Comparison of ENCODE assay signal across 8 cellular contexts in the genomic region with DNA sequence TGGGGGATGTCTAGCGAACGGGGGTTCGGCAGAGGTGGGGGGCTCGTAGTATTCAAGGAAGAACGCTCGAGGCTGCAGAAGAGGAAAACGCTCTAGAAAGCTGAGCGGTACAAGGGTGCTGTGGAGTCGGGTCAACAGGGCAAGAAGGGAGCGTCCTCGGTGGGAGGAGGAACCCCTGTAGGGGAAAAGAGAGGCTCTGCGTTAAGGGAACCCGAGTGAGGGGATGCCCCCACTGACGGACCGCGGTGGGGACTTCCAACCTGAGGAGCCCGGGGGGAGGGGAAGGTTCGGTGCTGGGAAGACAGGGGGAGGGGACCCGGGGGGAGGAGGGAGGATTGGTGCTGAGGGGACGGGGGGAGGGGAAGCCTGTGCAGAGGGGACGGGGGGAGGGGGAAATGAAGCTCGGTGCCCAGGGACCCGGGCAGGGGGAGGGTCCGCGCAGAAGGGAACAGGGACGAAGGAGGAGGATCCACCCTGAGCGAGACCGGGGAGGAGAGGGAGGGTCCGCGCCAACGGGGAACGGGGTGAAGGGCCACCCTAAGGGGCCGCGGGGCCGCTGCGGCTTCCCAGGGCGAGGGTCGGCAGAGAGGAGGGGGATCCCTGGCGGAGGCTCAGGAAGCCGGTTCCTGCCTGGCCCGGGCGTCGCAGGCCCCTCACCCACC. TPM values are rescaled to one million over a fixed set of nuclear protein-coding genes. Genes with fewer than 3 reads are reported as not detected.
A peak's percentile ranks its signal among the peaks of the same experiment; 100 is the strongest.
DNase-seq lines count a peak whose midpoint lies in the region; ATAC-seq and TF ChIP-seq lines count a peak whose summit lies in the region.

No MANE protein-coding gene starts in this region.

- H3K27me3 Mint-ChIP-seq in activated CD4-positive, alpha-beta T cell treated with anti-CD3 and anti-CD28 coated beads, Interleukin-2, amount 10 ng/mL, durations not matched to agents 7 days and 5 days: peaks cover 66% of the 10 kb centered on the region

- TF ChIP-seq CTCF in prostate gland (IDR thresholded peaks at IDR 0.05): no peak

- WGBS in prostate gland: 3% methylated on average over 41 of the region's 43 CpGs

- POLR2A ChIA-PET in activated CD4-positive, alpha-beta T cell treated with anti-CD3 and anti-CD28 coated beads, Interleukin-2, amount 10 ng/mL, durations not matched to agents 7 days and 5 days (lab: Charles Lee): no interaction called here

- H3K9me3 ChIP-seq in prostate gland: no peaks in the 10 kb centered on the region

- intact Hi-C loops in prostate gland (cut with DNase I): loop anchor here (10.0 kb wide), 1 partner anchor 374 kb away; the partner anchor contains the start of gene SCAI

- DNase-seq in DMS53 (lab: John Stamatoyannopoulos, UW) (peak; percentile 62), germinal center (ENCODE audit: low spot score) (peak; percentile 36), prostate gland (ENCODE audit: low spot score) (peak; percentile 35), OCI-M2 (lab: John Stamatoyannopoulos, UW; ENCODE audit: unreplicated experiment) (no peak)
- DNase-seq in activated CD4-positive, alpha-beta T cell treated with anti-CD3 and anti-CD28 coated beads, Interleukin-2, amount 10 ng/mL, durations not matched to agents 7 days and 5 days: peak; percentile 22

- no peaks in the 10 kb centered on the region for H3K27me3 ChIP-seq in prostate gland (replicated peaks; ENCODE audit: insufficient read depth)

- H3K4me1 Mint-ChIP-seq in activated CD4-positive, alpha-beta T cell treated with anti-CD3 and anti-CD28 coated beads, Interleukin-2, amount 10 ng/mL, durations not matched to agents 7 days and 5 days: peaks cover 42% of the 10 kb centered on the region

- CTCF ChIA-PET in activated CD4-positive, alpha-beta T cell treated with anti-CD3 and anti-CD28 coated beads, Interleukin-2, amount 10 ng/mL, durations not matched to agents 7 days and 5 days (lab: Charles Lee): interaction anchor here (0.6 to 10.2 kb wide), 13 partner anchors 9 to 1999 kb away, joined by 3 to 173 read pairs (median 3); partner anchors contain the start of genes ARPC5L and WDR38

- H3K36me3 ChIP-seq in prostate gland: no peaks in the 10 kb centered on the region

- peak overlapping the region; percentile 60 to 74 for H3K27ac ChIP-seq in prostate gland

- H3K27ac Mint-ChIP-seq in activated CD4-positive, alpha-beta T cell treated with anti-CD3 and anti-CD28 coated beads, Interleukin-2, amount 10 ng/mL, durations not matched to agents 7 days and 5 days: no peak overlapping the region

- H3K4me1 ChIP-seq in prostate gland (replicated peaks): no peaks in the 10 kb centered on the region

- H3K4me3 Mint-ChIP-seq in activated CD4-positive, alpha-beta T cell treated with anti-CD3 and anti-CD28 coated beads, Interleukin-2, amount 10 ng/mL, durations not matched to agents 7 days and 5 days: peak overlapping the region; percentile 77

- H3K36me3 Mint-ChIP-seq in activated CD4-positive, alpha-beta T cell treated with anti-CD3 and anti-CD28 coated beads, Interleukin-2, amount 10 ng/mL, durations not matched to agents 7 days and 5 days (ENCODE audit: low read depth): no peaks in the 10 kb centered on the region

- ATAC-seq in HG03045 (IDR thresholded peaks at IDR 0.05; ENCODE audit: unreplicated experiment): peak; percentile 4
- no peak for ATAC-seq in HG02798 (IDR thresholded peaks at IDR 0.05; ENCODE audit: poor library complexity, unreplicated experiment)
- ATAC-seq in HG03469 (IDR thresholded peaks at IDR 0.05; ENCODE audit: unreplicated experiment): no peak

- TF ChIP-seq POLR2A in prostate gland (IDR thresholded peaks at IDR 0.05): no peak

- H3K4me3 ChIP-seq in prostate gland: peak overlapping the region; percentile 88 to 93

- H3K9me3 Mint-ChIP-seq in activated CD4-positive, alpha-beta T cell treated with anti-CD3 and anti-CD28 coated beads, Interleukin-2, amount 10 ng/mL, durations not matched to agents 7 days and 5 days: no peaks in the 10 kb centered on the region

RNA-seq across cellular contexts. Expression of gene NR6A1, which starts 0.6 kb away (rescaled TPM):
- under 1 TPM; 0.10 to 0.19 TPM for total RNA-seq in activated CD4-positive, alpha-beta T cell treated with anti-CD3 and anti-CD28 coated beads, Interleukin-2, amount 10 ng/mL, durations not matched to agents 7 days and 5 days
- total RNA-seq in prostate gland: 10 to 100 TPM in 1 of 2 donors, 1 to 10 TPM in 1; 1.3 to 53.7 TPM

RNA-seq across cellular contexts. Expression of gene OLFML2A, which starts 6.4 kb away (rescaled TPM):
- not detected for total RNA-seq in activated CD4-positive, alpha-beta T cell treated with anti-CD3 and anti-CD28 coated beads, Interleukin-2, amount 10 ng/mL, durations not matched to agents 7 days and 5 days
- 10 to 100 TPM; 16.7 to 18.5 TPM for total RNA-seq in prostate gland

Comparison
In these comparisons a context has a peak if more than half of its experiments do, and no peak if none do; other contexts are left out.
1. RNA of gene OLFML2A, which starts 6.4 kb away (total RNA-seq): 16.7 to 18.5 TPM in prostate gland; not detected in activated CD4-positive, alpha-beta T cell treated with anti-CD3 and anti-CD28 coated beads, Interleukin-2, amount 10 ng/mL, durations not matched to agents 7 days and 5 days; every median in the first group is over 10 times any median in the second.